Comparison of ENCODE assay signal across 8 cellular contexts in the genomic region with DNA sequence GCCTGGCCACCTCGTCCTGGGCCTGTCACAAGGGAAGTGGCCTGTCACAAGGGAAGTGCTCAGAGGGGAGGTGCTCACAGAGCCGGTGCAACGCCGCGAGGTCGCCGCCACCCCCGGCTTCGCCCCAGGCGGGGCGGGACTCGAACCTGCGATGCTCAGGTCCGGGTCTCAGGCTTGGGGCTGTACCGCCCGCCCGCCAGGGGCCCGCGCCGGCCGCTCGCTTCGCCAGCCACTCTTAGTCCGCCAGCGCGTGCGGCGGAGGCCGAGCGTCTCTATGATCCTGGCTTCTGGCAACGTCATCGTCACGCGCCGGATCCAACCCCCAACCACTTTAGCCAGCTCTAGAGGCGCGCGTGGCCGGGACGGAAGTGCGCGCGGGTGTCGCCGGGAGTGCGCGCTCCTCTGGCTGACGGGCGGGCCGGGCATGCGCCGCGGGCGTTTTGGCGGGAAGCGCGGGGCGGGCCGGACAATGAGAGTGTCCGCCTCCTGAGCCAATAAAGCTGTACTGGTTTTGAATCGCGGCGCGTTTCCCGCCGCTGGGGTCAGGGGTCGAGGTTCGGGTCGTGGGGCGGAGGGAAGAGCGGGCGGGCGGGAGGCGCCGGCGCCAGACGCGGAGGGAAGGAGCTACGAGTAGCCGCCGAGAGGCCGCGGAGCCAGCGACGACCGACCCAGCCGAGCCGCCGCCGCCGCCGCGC. TPM values are rescaled to one million over a fixed set of nuclear protein-coding genes. Genes with fewer than 3 reads are reported as not detected.
DNase-seq lines count a peak whose midpoint lies in the region; ATAC-seq and TF ChIP-seq lines count a peak whose summit lies in the region.

A gene with protein sequence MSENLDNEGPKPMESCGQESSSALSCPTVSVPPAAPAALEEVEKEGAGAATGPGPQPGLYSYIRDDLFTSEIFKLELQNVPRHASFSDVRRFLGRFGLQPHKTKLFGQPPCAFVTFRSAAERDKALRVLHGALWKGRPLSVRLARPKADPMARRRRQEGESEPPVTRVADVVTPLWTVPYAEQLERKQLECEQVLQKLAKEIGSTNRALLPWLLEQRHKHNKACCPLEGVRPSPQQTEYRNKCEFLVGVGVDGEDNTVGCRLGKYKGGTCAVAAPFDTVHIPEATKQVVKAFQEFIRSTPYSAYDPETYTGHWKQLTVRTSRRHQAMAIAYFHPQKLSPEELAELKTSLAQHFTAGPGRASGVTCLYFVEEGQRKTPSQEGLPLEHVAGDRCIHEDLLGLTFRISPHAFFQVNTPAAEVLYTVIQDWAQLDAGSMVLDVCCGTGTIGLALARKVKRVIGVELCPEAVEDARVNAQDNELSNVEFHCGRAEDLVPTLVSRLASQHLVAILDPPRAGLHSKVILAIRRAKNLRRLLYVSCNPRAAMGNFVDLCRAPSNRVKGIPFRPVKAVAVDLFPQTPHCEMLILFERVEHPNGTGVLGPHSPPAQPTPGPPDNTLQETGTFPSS (minus strand): TSS at position 276 of the 695 bp plus-strand sequence. CDS start 320 bp downstream, outside the sequence.

- ATAC-seq in GM19351 (IDR thresholded peaks at IDR 0.05; ENCODE audit: unreplicated experiment) (peak; percentile 81), HG03521 (IDR thresholded peaks at IDR 0.05; ENCODE audit: unreplicated experiment) (peak; percentile 75)

- peak within 1 kb of the TSS; percentile 84 to 92 for H3K27ac ChIP-seq in liver (ENCODE audit: low read depth in 1 of 2, low read length in 2 of 2)

- H3K9me3 ChIP-seq in liver (ENCODE audit: control insufficient read depth in 4 of 4, low read length in 3 of 4) = no peaks in the 10 kb centered on the region

- H3K4me3 ChIP-seq in liver (ENCODE audit: low read depth in 1 of 3, low read length in 3 of 3) = peak within 1 kb of the TSS; percentile 91 to 98 (median 96)

- under 1% methylated on average over 93 of the region's 93 CpGs for WGBS in liver

- H3K4me1 ChIP-seq in liver (ENCODE audit: control insufficient read depth in 4 of 4, insufficient read depth in 4 of 4, low read length in 3 of 4) = peaks cover 10 to 57% (median 36%) of the 10 kb centered on the region in 4 donors

- H3K27me3 ChIP-seq in liver (ENCODE audit: control insufficient read depth in 4 of 4, insufficient read depth in 4 of 4, low read length in 3 of 4) = no peaks in the 10 kb centered on the region

- TF ChIP-seq CTCF in liver (IDR thresholded peaks at IDR 0.05; ENCODE audit: low read depth, low read length, missing input control) = no peak

- peak within 1 kb of the TSS; percentile 86 to 93 for H3K9ac ChIP-seq in liver (ENCODE audit: low read depth in 1 of 2, low read length in 2 of 2)

- DNase-seq in C1 segment of cervical spinal cord (lab: John Stamatoyannopoulos, UW) (peak; percentile 89 to 99 (median 96)), NCI-H748 (lab: John Stamatoyannopoulos, UW; ENCODE audit: unreplicated experiment) (peak; percentile 96), dermis blood vessel endothelial cell (peak; percentile 100)
- peak; percentile 96 for DNase-seq in activated CD4-positive, alpha-beta T cell treated with anti-CD3 and anti-CD28 coated beads, Interleukin-2, amount 50 U/mL, for 24 hours (ENCODE audit: low read depth in 1 of 2, low spot score in 1 of 2)
- peak; percentile 97 for DNase-seq in stimulated activated CD4-positive, alpha-beta T cell treated with anti-CD3 and anti-CD28 coated beads, Interleukin-4, amount 100 ng/mL, for 24 hours

- TF ChIP-seq RAD21 in liver (IDR thresholded peaks at IDR 0.05) = peak in 1 of 2 donors; percentile 37

- peaks cover 23 to 49% (median 31%) of the 10 kb centered on the region in 4 donors for H3K36me3 ChIP-seq in liver (ENCODE audit: control insufficient read depth in 4 of 4, insufficient read depth in 3 of 4, low read depth in 1 of 4, low read length in 3 of 4)

TF ChIP-seq in liver, 16 proteins besides CTCF, POLR2A, EP300 and RAD21:
- no peak for TF ChIP-seq JUND (IDR thresholded peaks at IDR 0.05)
- no peak for TF ChIP-seq TAF1 (conservative IDR thresholded peaks at IDR 0.05)
- peak; percentile 68 to 75 for TF ChIP-seq RXRA (IDR thresholded peaks at IDR 0.05)
- TF ChIP-seq FOXA1 (IDR thresholded peaks at IDR 0.05) = peak; percentile 69
- peak; percentile 59 for TF ChIP-seq HNF4G (IDR thresholded peaks at IDR 0.05)
- peak; percentile 97 for TF ChIP-seq NR2F2 (IDR thresholded peaks at IDR 0.05)
- TF ChIP-seq REST (IDR thresholded peaks at IDR 0.05) = peak; percentile 59
- TF ChIP-seq HNF4A (conservative IDR thresholded peaks at IDR 0.05) = peak; percentile 81 to 82
- no peak for TF ChIP-seq ZBTB33 (IDR thresholded peaks at IDR 0.05)
- peak in 1 of 2 donors; percentile 90 for TF ChIP-seq GABPA (IDR thresholded peaks at IDR 0.05 in 1 of 2, conservative IDR thresholded peaks at IDR 0.05 in 1 of 2)
- TF ChIP-seq EGR1 (IDR thresholded peaks at IDR 0.05; ENCODE audit: low read depth in 2 of 2) = peak in 1 of 2 donors; percentile 21
- peak; percentile 21 for TF ChIP-seq FOXA2 (IDR thresholded peaks at IDR 0.05)
- peak; percentile 71 for TF ChIP-seq SP1 (IDR thresholded peaks at IDR 0.05)
- TF ChIP-seq, protein P1, sequence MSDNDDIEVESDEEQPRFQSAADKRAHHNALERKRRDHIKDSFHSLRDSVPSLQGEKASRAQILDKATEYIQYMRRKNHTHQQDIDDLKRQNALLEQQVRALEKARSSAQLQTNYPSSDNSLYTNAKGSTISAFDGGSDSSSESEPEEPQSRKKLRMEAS (IDR thresholded peaks at IDR 0.05) = no peak
- TF ChIP-seq YY1 (IDR thresholded peaks at IDR 0.05) = peak; percentile 31
- TF ChIP-seq ATF3 (IDR thresholded peaks at IDR 0.05) = no peak

RNA-seq across cellular contexts. Expression of the gene that starts here (rescaled TPM):
- total RNA-seq in dermis blood vessel endothelial cell (39.9 and 48.8 TPM in 2 replicates), liver (10 to 100 TPM; 26.2 to 32.9 TPM)
- 10 to 100 TPM; 19.9 to 24.1 TPM for polyA plus RNA-seq in liver

Comparison
In these comparisons a context has a peak if more than half of its experiments do, and no peak if none do; other contexts are left out.
1. Peak in every context shown above with its lines: DNase-seq, ATAC-seq, H3K4me3 ChIP-seq and H3K27ac ChIP-seq.